8 cellular contexts compared by ENCODE assay signal in the genomic region with DNA sequence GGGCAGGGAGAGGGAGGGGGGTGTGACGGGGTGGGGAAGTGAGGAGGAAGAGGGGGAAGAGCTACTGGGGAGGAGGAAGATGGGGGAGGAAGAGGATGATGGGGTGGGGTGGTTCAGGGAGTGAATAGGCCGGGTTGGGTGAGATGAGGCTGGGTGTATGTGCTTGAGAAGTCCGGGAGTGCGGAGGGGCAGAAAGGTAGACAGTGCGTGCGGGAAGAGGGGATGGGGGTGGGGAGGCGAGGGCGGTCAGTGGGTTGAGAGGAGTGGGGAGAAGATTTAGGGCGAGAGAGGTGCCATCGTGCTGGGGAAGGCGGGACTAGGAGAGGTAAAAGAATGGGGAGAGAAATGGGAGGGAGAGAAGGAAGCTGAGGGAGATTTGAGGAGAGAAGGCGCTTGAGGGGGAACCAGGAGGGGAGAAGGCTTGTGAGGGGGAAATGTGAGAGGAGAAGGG. TPM values are rescaled to one million over a fixed set of nuclear protein-coding genes. Genes with fewer than 3 reads are reported as not detected.
DNase-seq lines count a peak whose midpoint lies in the region; ATAC-seq, FAIRE-seq and TF ChIP-seq lines count a peak whose summit lies in the region.

No MANE protein-coding gene starts in this region.

- H3K27ac ChIP-seq in HUES6 (ENCODE audit: low read depth, low read length) (no peak overlapping the region), mammary epithelial cell (ENCODE audit: insufficient read depth, low read depth, low read length) (no peak overlapping the region), keratinocyte (ENCODE audit: control insufficient read depth, insufficient read depth, low read length) (no peak overlapping the region)

- ATAC-seq in stimulated activated naive B cell treated with anti-CD40 and anti-IgM and Interleukin-4, amounts not matched to agents 10 μg/mL and 1 μg/mL and 100 μg/mL, for 72 hours (replicated peaks) = peak in 1 of 2 donors; percentile 4

- H2AFZ ChIP-seq in mammary epithelial cell (ENCODE audit: low read depth, low read length) (peak overlapping the region; percentile 99), keratinocyte (ENCODE audit: control insufficient read depth, low read length) (peak overlapping the region; percentile 24)

- peaks cover 0 to 2% of the 10 kb centered on the region in 2 donors for H3K36me3 Mint-ChIP-seq in stimulated activated naive B cell treated with anti-CD40 and anti-IgM and Interleukin-4, amounts not matched to agents 10 μg/mL and 1 μg/mL and 100 μg/mL, for 72 hours
- no peaks in the 10 kb centered on the region for H3K36me3 Mint-ChIP-seq in activated T-cell treated with anti-CD3 and anti-CD28 coated beads, Interleukin-2, amount 50 U/mL, for 24 hours (ENCODE audit: low read depth)

- FAIRE-seq in keratinocyte (lab: Jason Lieb, UNC) = no peak

- H3K9me3 ChIP-seq in HUES6 (ENCODE audit: control insufficient read depth, insufficient read depth, low read depth, low read length) = peaks cover 2% of the 10 kb centered on the region; the same call in 1 of the 2 replicates
- H3K9me3 ChIP-seq in mammary epithelial cell (replicated peaks; ENCODE audit: insufficient read depth, low read length) = no peaks in the 10 kb centered on the region
- no peaks in the 10 kb centered on the region for H3K9me3 ChIP-seq in keratinocyte (ENCODE audit: control insufficient read depth, low read depth, low read length)

- H3K27me3 ChIP-seq in HUES6 (ENCODE audit: control insufficient read depth, insufficient read depth, low read length) (no peaks in the 10 kb centered on the region), mammary epithelial cell (ENCODE audit: insufficient read depth, low read length) (no peaks in the 10 kb centered on the region), keratinocyte (ENCODE audit: control insufficient read depth, extremely low read depth, insufficient read depth, low read length) (no peaks in the 10 kb centered on the region)

- dilution Hi-C loops in mammary epithelial cell (cut with HindIII; ENCODE audit: low sequenced_read_pairs) (loop anchor here (5.0 kb wide), 3 partner anchors 72 to 158 kb away; a partner anchor contains a TSS), keratinocyte (cut with MboI; ENCODE audit: extremely low pct_ligation_motif_present, low sequenced_read_pairs) (no loop called here)

- peak overlapping the region; percentile 45 for H3K4me2 ChIP-seq in mammary epithelial cell (ENCODE audit: insufficient read depth, low read depth, low read length)
- H3K4me2 ChIP-seq in keratinocyte (ENCODE audit: control insufficient read depth, extremely low read depth, insufficient read depth, low read depth, low read length) = no peak overlapping the region

- peak overlapping the region; percentile 92 for H3K27ac Mint-ChIP-seq in stimulated activated naive B cell treated with anti-CD40 and anti-IgM and Interleukin-4, amounts not matched to agents 10 μg/mL and 1 μg/mL and 100 μg/mL, for 72 hours
- no peak overlapping the region for H3K27ac Mint-ChIP-seq in activated T-cell treated with anti-CD3 and anti-CD28 coated beads, Interleukin-2, amount 50 U/mL, for 24 hours

- H4K20me1 ChIP-seq in mammary epithelial cell (ENCODE audit: insufficient read depth, low read length) = no peaks in the 10 kb centered on the region
- no peaks in the 10 kb centered on the region for H4K20me1 ChIP-seq in keratinocyte (ENCODE audit: control insufficient read depth, extremely low read depth, insufficient read depth, low read length)

- DNase-seq in mammary epithelial cell (no peak), keratinocyte (ENCODE audit: low read depth, low spot score) (no peak), NCI-H226 (no peak), H4 (ENCODE audit: low spot score) (no peak), RKO (ENCODE audit: low spot score) (no peak)
- DNase-seq in stimulated activated naive B cell treated with anti-CD40 and anti-IgM and Interleukin-4, amounts not matched to agents 10 μg/mL and 1 μg/mL and 100 μg/mL, for 72 hours = no peak
- DNase-seq in activated T-cell treated with anti-CD3 and anti-CD28 coated beads, Interleukin-2, amount 50 U/mL, for 24 hours = no peak

- H3K4me3 ChIP-seq in HUES6 (ENCODE audit: low read depth, low read length) = peak overlapping the region; percentile 55
- H3K4me3 ChIP-seq in mammary epithelial cell (replicated peaks in 1 of 3; ENCODE audit: insufficient read depth in 1 of 3, low read depth in 2 of 3, low read length in 3 of 3) = peak overlapping the region; percentile 12 to 32 (median 24)
- peak overlapping the region in 2 of 3 experiments; percentile 2 to 65 for H3K4me3 ChIP-seq in keratinocyte (ENCODE audit: control insufficient read depth in 2 of 3, extremely low read depth in 1 of 3, insufficient read depth in 2 of 3, low read depth in 1 of 3, low read length in 3 of 3)

- intact Hi-C loops in mammary epithelial cell (cut with micrococcal nuclease) = loop anchor here (1.0 to 10.0 kb wide), 3 partner anchors 138 to 540 kb away; no protein-coding TSS in a partner anchor

- H3K9ac ChIP-seq in HUES6 (ENCODE audit: low read length) (peak overlapping the region; percentile 61), mammary epithelial cell (ENCODE audit: insufficient read depth, low read length) (no peak overlapping the region), keratinocyte (ENCODE audit: control insufficient read depth, extremely low read depth, insufficient read depth, low read length) (no peak overlapping the region)

- TF ChIP-seq CTCF in mammary epithelial cell (conservative IDR thresholded peaks at IDR 0.05 in 1 of 2, IDR thresholded peaks at IDR 0.05 in 1 of 2; ENCODE audit: extremely low read depth in 1 of 2, insufficient read depth in 1 of 2, low read depth in 1 of 2, low read length in 2 of 2) (no peak), keratinocyte (optimal IDR thresholded peaks at IDR 0.05 in 1 of 3, IDR thresholded peaks at IDR 0.05 in 1 of 3, conservative IDR thresholded peaks at IDR 0.05 in 1 of 3; ENCODE audit: extremely low read depth in 1 of 3, insufficient read depth in 2 of 3, low read length in 3 of 3) (no peak)

- peaks cover 15 to 34% of the 10 kb centered on the region in 2 donors for H3K4me1 Mint-ChIP-seq in stimulated activated naive B cell treated with anti-CD40 and anti-IgM and Interleukin-4, amounts not matched to agents 10 μg/mL and 1 μg/mL and 100 μg/mL, for 72 hours
- H3K4me1 Mint-ChIP-seq in activated T-cell treated with anti-CD3 and anti-CD28 coated beads, Interleukin-2, amount 50 U/mL, for 24 hours (ENCODE audit: low read depth) = peaks cover 33% of the 10 kb centered on the region

- no peaks in the 10 kb centered on the region for H3K27me3 Mint-ChIP-seq in stimulated activated naive B cell treated with anti-CD40 and anti-IgM and Interleukin-4, amounts not matched to agents 10 μg/mL and 1 μg/mL and 100 μg/mL, for 72 hours
- no peaks in the 10 kb centered on the region for H3K27me3 Mint-ChIP-seq in activated T-cell treated with anti-CD3 and anti-CD28 coated beads, Interleukin-2, amount 50 U/mL, for 24 hours

- H3K9me3 Mint-ChIP-seq in stimulated activated naive B cell treated with anti-CD40 and anti-IgM and Interleukin-4, amounts not matched to agents 10 μg/mL and 1 μg/mL and 100 μg/mL, for 72 hours = peaks cover 0 to 3% of the 10 kb centered on the region in 2 donors
- H3K9me3 Mint-ChIP-seq in activated T-cell treated with anti-CD3 and anti-CD28 coated beads, Interleukin-2, amount 50 U/mL, for 24 hours = no peaks in the 10 kb centered on the region

- H3K79me2 ChIP-seq in mammary epithelial cell (ENCODE audit: insufficient read depth, low read length) = no peaks in the 10 kb centered on the region
- H3K79me2 ChIP-seq in keratinocyte (ENCODE audit: control insufficient read depth, insufficient read depth, low read length) = no peaks in the 10 kb centered on the region

- H3K4me1 ChIP-seq in HUES6 (ENCODE audit: control insufficient read depth, insufficient read depth, low read length) (peaks cover 9% of the 10 kb centered on the region), mammary epithelial cell (ENCODE audit: insufficient read depth, low read length) (peaks cover 6% of the 10 kb centered on the region), keratinocyte (ENCODE audit: control insufficient read depth, extremely low read depth, insufficient read depth, low read length) (peaks cover 12% of the 10 kb centered on the region)

- peak overlapping the region; percentile 79 to 84 for H3K4me3 Mint-ChIP-seq in stimulated activated naive B cell treated with anti-CD40 and anti-IgM and Interleukin-4, amounts not matched to agents 10 μg/mL and 1 μg/mL and 100 μg/mL, for 72 hours
- no peak overlapping the region for H3K4me3 Mint-ChIP-seq in activated T-cell treated with anti-CD3 and anti-CD28 coated beads, Interleukin-2, amount 50 U/mL, for 24 hours

- no peaks in the 10 kb centered on the region for H3K9me1 ChIP-seq in keratinocyte (ENCODE audit: control insufficient read depth, extremely low read depth, insufficient read depth, low read length)

- H3K36me3 ChIP-seq in HUES6 (ENCODE audit: control insufficient read depth, insufficient read depth, low read length) (no peaks in the 10 kb centered on the region), mammary epithelial cell (ENCODE audit: insufficient read depth, low read length) (no peaks in the 10 kb centered on the region), keratinocyte (ENCODE audit: control insufficient read depth in 2 of 2, extremely low read depth in 1 of 2, insufficient read depth in 2 of 2, low read length in 2 of 2) (no peaks in the 10 kb centered on the region)

- WGBS in mammary epithelial cell (ENCODE audit: low coverage, missing lambda C conversion rate) = no CpG with 5 or more reads among the region's 12 CpGs

- CTCF ChIA-PET in mammary epithelial cell (lab: Charles Lee; ENCODE audit: low non-redundant PET) = interaction anchor here (0.6 kb wide), 1 partner anchor 460 kb away, joined by 4 read pairs; no protein-coding TSS in a partner anchor

- in situ Hi-C loops in mammary epithelial cell (cut with MboI; ENCODE audit: low sequenced_read_pairs in 2 of 2) = no loop called here

- BruUV-seq in mammary epithelial cell (replicated peaks; lab: Mats Ljungman, UMichigan) = no TSS peak

RNA-seq across cellular contexts. Expression of a gene that starts 30.9 kb away (rescaled TPM):
- total RNA-seq in mammary epithelial cell = 1 to 10 TPM in 1 of 2 donors, under 1 TPM in 1; 0.66 to 3.0 TPM
- polyA plus RNA-seq in mammary epithelial cell (0.42 TPM), keratinocyte (0.07 to 0.13 TPM (median 0.11 TPM) in 3 replicates)
- polyA minus RNA-seq in mammary epithelial cell (not detected), keratinocyte (0.07 to 0.23 TPM in 2 of 3 replicates, not detected in the other)
- polyA plus RNA-seq in keratinocyte (2011; ENCODE audit: low read depth) = not detected
- polyA plus RNA-seq in keratinocyte (2011; cell fraction: cytosol; rRNA removed) = 0.06 and 0.10 TPM in 2 replicates
- polyA plus RNA-seq in keratinocyte (2011; cell fraction: nucleus; rRNA removed) = 0.13 and 0.23 TPM in 2 replicates
- polyA plus RNA-seq in keratinocyte (2012; ENCODE audit: low replicate concordance) = 0.08 and 0.15 TPM in 2 replicates
- not detected for polyA minus RNA-seq in keratinocyte (2011; cell fraction: cytosol; rRNA and poly(A)+ RNA removed)
- not detected in 2 replicates for polyA minus RNA-seq in keratinocyte (2011; cell fraction: nucleus; rRNA and poly(A)+ RNA removed)
- 0.23 and 0.43 TPM in 2 replicates for total RNA-seq in H4 (2014; rRNA removed; shearing (Covaris generic))
